Comparison of ENCODE assay signal across 2 cellular contexts in genomic region chr2:240157147-240157470, GRCh38.
TF ChIP-seq lines count a peak whose summit lies in the region.

No MANE protein-coding gene starts in this region.

TF ChIP-seq in GM23338, 12 proteins besides CTCF, POLR2A, EP300 and RAD21:
- TF ChIP-seq CREB1 (CRISPR knock-in tag; IDR thresholded peaks at IDR 0.05; ENCODE audit: low read depth) (no peak), ZNF114 (CRISPR knock-in tag; IDR thresholded peaks at IDR 0.05) (no peak), JUNB (IDR thresholded peaks at IDR 0.05; ENCODE audit: unreplicated experiment) (no peak), EZH2phosphoT487 (IDR thresholded peaks at IDR 0.05; ENCODE audit: unreplicated experiment) (no peak), EZH2 (IDR thresholded peaks at IDR 0.05; ENCODE audit: low read depth, unreplicated experiment) (no peak), ETS1 (IDR thresholded peaks at IDR 0.05) (no peak), STAT1 (IDR thresholded peaks at IDR 0.05; ENCODE audit: unreplicated experiment) (no peak), REST (IDR thresholded peaks at IDR 0.05; ENCODE audit: unreplicated experiment) (no peak)
TF ChIP-seq in GM23338: peak in this region for 0.

TF ChIP-seq in HepG2, 621 proteins besides CTCF, POLR2A, EP300 and RAD21:
- TF ChIP-seq ZNF317 (CRISPR knock-in tag; IDR thresholded peaks at IDR 0.05) (no peak), TEF (CRISPR knock-in tag; IDR thresholded peaks at IDR 0.05) (no peak), ZNF17 (CRISPR knock-in tag; IDR thresholded peaks at IDR 0.05) (no peak)
TF ChIP-seq in HepG2: peak in this region for 0.
